ENCODE assay signal across 11 cellular contexts in genomic region chr2:159677654-159678053, GRCh38.
A peak's percentile ranks its signal among the peaks of the same experiment; 100 is the strongest.
DNase-seq lines count a peak whose midpoint lies in the region; ATAC-seq and TF ChIP-seq lines count a peak whose summit lies in the region.
"Had no signal": no experiment of that assay in that cellular context is flagged by ENCODE, and none has a peak within 500 bp of the region (broad histone marks: within the 10 kb centered on the region; RNA-seq: fewer than 3 reads in every experiment).

No MANE protein-coding gene starts in this region.

- no peak overlapping the region for H2AFZ ChIP-seq in SU-DHL-6 (ENCODE audit: low read depth, low read length, severe bottlenecking)

- H3K9me3 ChIP-seq in SU-DHL-6 (ENCODE audit: insufficient read depth, low read length), result no peaks in the 10 kb centered on the region
- H3K9me3 ChIP-seq: tibial nerve had no signal

- H3K27me3 ChIP-seq in SU-DHL-6 (ENCODE audit: low read length), result no peaks in the 10 kb centered on the region
- H3K27me3 ChIP-seq: tibial nerve had no signal

- no peaks in the 10 kb centered on the region for H3K9me2 ChIP-seq in SU-DHL-6 (replicated peaks; ENCODE audit: insufficient read depth, low read length)

- H3K4me3 ChIP-seq in HFF-Myc (replicated peaks; ENCODE audit: low read depth, low read length), result no peak overlapping the region
- H3K4me3 ChIP-seq in SU-DHL-6 (ENCODE audit: insufficient read depth, low read length, poor library complexity, severe bottlenecking), result no peak overlapping the region
- H3K4me3 ChIP-seq: tibial nerve had no signal

- TF ChIP-seq CTCF in HFF-Myc (IDR thresholded peaks at IDR 0.05; ENCODE audit: low read depth, low read length, missing control alignments) (peak; percentile 7), SU-DHL-6 (IDR thresholded peaks at IDR 0.05; ENCODE audit: insufficient read depth, low read length, poor library complexity, severe bottlenecking) (peak; percentile 25)

- no peak overlapping the region for H3K27ac ChIP-seq in SU-DHL-6 (ENCODE audit: low read depth, low read length)
- H3K27ac ChIP-seq: tibial nerve had no signal

- H3F3A ChIP-seq in SU-DHL-6 (ENCODE audit: insufficient read depth), result no peaks in the 10 kb centered on the region

- H3K36me3 ChIP-seq in SU-DHL-6 (ENCODE audit: low read length), result no peaks in the 10 kb centered on the region
- H3K36me3 ChIP-seq: tibial nerve had no signal

- no peak overlapping the region for H3K4me2 ChIP-seq in SU-DHL-6 (ENCODE audit: low read depth, low read length, poor library complexity, severe bottlenecking)

- ATAC-seq in HG03342 (IDR thresholded peaks at IDR 0.05; ENCODE audit: unreplicated experiment), result no peak
- ATAC-seq: effector memory CD8-positive, alpha-beta T cell had no signal

- DNase-seq in AG08395 (ENCODE audit: low spot score) (peak; percentile 5), HFF-Myc (ENCODE audit: extremely low read depth, low read depth) (no peak), foreskin melanocyte (peak; percentile 62), NCI-H1092 treated with DMSO at 0.1 percent for 48 hours (lab: John Stamatoyannopoulos, UW) (no peak), NCI-H82 treated with DMSO at 0.1 percent for 48 hours (lab: John Stamatoyannopoulos, UW; ENCODE audit: unreplicated experiment) (no peak), COLO668 (lab: John Stamatoyannopoulos, UW; ENCODE audit: unreplicated experiment) (no peak)
- DNase-seq: activated CD8-positive, alpha-beta memory T cell treated with anti-CD3 and anti-CD28 coated beads, Interleukin-2, amount 50 U/mL, for 48 hours; effector memory CD8-positive, alpha-beta T cell had no signal

- H3K9ac ChIP-seq in SU-DHL-6 (ENCODE audit: low read length), result no peak overlapping the region

- no peaks in the 10 kb centered on the region for H3K79me2 ChIP-seq in SU-DHL-6 (ENCODE audit: insufficient read depth, low read length)

- no peaks in the 10 kb centered on the region for H4K20me1 ChIP-seq in SU-DHL-6 (ENCODE audit: low read depth, low read length)

Comparison
In these comparisons a context has a peak if more than half of its experiments do, and no peak if none do; other contexts are left out.
1. DNase-seq: peak in AG08395 (single experiment) and foreskin melanocyte (single experiment); none in HFF-Myc (single experiment), NCI-H1092 treated with DMSO at 0.1 percent for 48 hours (single experiment), NCI-H82 treated with DMSO at 0.1 percent for 48 hours (single experiment) and COLO668 (single experiment).